In the genomic region with DNA sequence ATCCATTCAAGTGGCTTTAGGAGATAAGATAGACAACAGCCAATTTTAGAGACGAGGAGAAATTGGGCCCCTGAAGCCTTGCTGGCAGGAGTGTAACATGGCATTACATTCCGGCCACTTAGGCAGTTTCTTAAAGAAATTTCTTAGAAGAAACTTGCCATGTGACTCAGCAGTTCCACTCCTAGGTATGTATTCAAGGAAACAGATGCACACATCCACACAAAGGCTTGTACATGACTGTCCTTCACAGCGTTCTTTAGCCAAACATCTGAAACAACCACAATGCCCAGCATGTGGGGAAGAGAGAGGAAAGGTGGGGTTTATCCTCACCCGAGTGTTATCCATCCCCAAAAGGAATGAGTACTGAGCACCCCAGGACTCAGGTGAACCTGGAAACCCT, we compare ENCODE assay signal across 21 cellular contexts.
DNase-seq lines count a peak whose midpoint lies in the region; ATAC-seq and TF ChIP-seq lines count a peak whose summit lies in the region.
"Had no signal": no experiment of that assay in that cellular context is flagged by ENCODE, and none has a peak within 500 bp of the region (broad histone marks: within the 10 kb centered on the region; RNA-seq: fewer than 3 reads in every experiment).

No MANE protein-coding gene starts in this region.

- H3K23ac ChIP-seq in IMR-90 (ENCODE audit: low read depth, low read length) = no peak overlapping the region

- no peak overlapping the region for H2AK9ac ChIP-seq in IMR-90 (replicated peaks; ENCODE audit: low read depth, low read length, poor library complexity)

- H3K18ac ChIP-seq in IMR-90 (ENCODE audit: low read depth, low read length) = no peak overlapping the region

- H3K27me3 Mint-ChIP-seq in CD4-positive, alpha-beta memory T cell = no peaks in the 10 kb centered on the region
- H3K27me3 Mint-ChIP-seq in naive thymus-derived CD4-positive, alpha-beta T cell = no peaks in the 10 kb centered on the region

- H3K9me3 Mint-ChIP-seq in CD4-positive, alpha-beta memory T cell = peaks cover 3 to 26% (median 22%) of the 10 kb centered on the region in 8 donors
- H3K9me3 Mint-ChIP-seq in naive thymus-derived CD4-positive, alpha-beta T cell = peaks cover 5 to 28% (median 21%) of the 10 kb centered on the region in 11 donors

- H3K4ac ChIP-seq in IMR-90 (ENCODE audit: low read depth, low read length) = no peak overlapping the region

- H4K8ac ChIP-seq in IMR-90 (ENCODE audit: low read depth in 2 of 2, low read length in 2 of 2) = no peak overlapping the region

- no peak overlapping the region for H3K4me3 ChIP-seq in CD4-positive, alpha-beta memory T cell (ENCODE audit: low read length in 2 of 2)
- H3K4me3 ChIP-seq in IMR-90 (ENCODE audit: insufficient read depth, low read depth, low read length) = no peak overlapping the region
- H3K4me3 ChIP-seq in adipocyte (ENCODE audit: low read length) = no peak overlapping the region
- no peak overlapping the region for H3K4me3 ChIP-seq in naive thymus-derived CD4-positive, alpha-beta T cell (ENCODE audit: low read length)
- no peak overlapping the region for H3K4me3 ChIP-seq in heart right ventricle
- H3K4me3 ChIP-seq: body of pancreas, dorsolateral prefrontal cortex, lower lobe of right lung, Peyer's patch had no signal

- H4K20me1 ChIP-seq in IMR-90 (ENCODE audit: insufficient read depth, low read length) = no peaks in the 10 kb centered on the region

- DNase-seq in CD4-positive, alpha-beta memory T cell = no peak
- DNase-seq in IMR-90 = peak; percentile 33
- DNase-seq in adipocyte (ENCODE audit: low read depth) = peak; percentile 30
- DNase-seq in naive thymus-derived CD4-positive, alpha-beta T cell = no peak
- DNase-seq in heart right ventricle = no peak
- DNase-seq: AML-193; body of pancreas; immature natural killer cell; NCI-H1092; NCI-H748 treated with DMSO at 0.1 percent for 48 hours; SK-N-SH; stimulated activated CD4-positive, alpha-beta T cell treated with anti-CD3 and anti-CD28 coated beads, Interleukin-4, amount 100 ng/mL, for 4 hours; stimulated activated CD8-positive, alpha-beta memory T cell treated with anti-CD3 and anti-CD28 coated beads, Interleukin-4, amount 100 ng/mL, for 48 hours had no signal

- no peak overlapping the region for H2BK15ac ChIP-seq in IMR-90 (ENCODE audit: low read depth, low read length)

- peaks cover 49% of the 10 kb centered on the region for H3K4me1 ChIP-seq in CD4-positive, alpha-beta memory T cell (ENCODE audit: insufficient read depth, low read length)
- H3K4me1 ChIP-seq in IMR-90 (ENCODE audit: control insufficient read depth, insufficient read depth, low read length) (peaks cover 5% of the 10 kb centered on the region; the same call in 1 of the 2 replicates), adipocyte (ENCODE audit: control insufficient read depth, insufficient read depth, low read length) (peaks cover 19% of the 10 kb centered on the region), heart right ventricle (peaks cover 13 to 30% (median 21%) of the 10 kb centered on the region in 9 donors)
- peaks cover 7 to 30% of the 10 kb centered on the region in 2 donors for H3K4me1 ChIP-seq in naive thymus-derived CD4-positive, alpha-beta T cell (ENCODE audit: control insufficient read depth in 2 of 2, insufficient read depth in 2 of 2, low read length in 2 of 2)
- H3K4me1 ChIP-seq: parathyroid adenoma had no signal

- no CpG with 5 or more reads among the region's 4 CpGs for WGBS in IMR-90 (ENCODE audit: extremely low coverage in 2 of 2, insufficient read length in 1 of 2), 2 experiments
- WGBS in heart right ventricle, 2 donors = 76 to 81% methylated on average over 4 of the region's 4 CpGs

- H2BK120ac ChIP-seq in IMR-90 (ENCODE audit: low read depth, low read length) = no peak overlapping the region

- H3K36me3 ChIP-seq in CD4-positive, alpha-beta memory T cell (ENCODE audit: insufficient read depth, low read length) = no peaks in the 10 kb centered on the region
- H3K36me3 ChIP-seq in IMR-90 (ENCODE audit: control insufficient read depth, insufficient read depth, low read length) (no peaks in the 10 kb centered on the region), adipocyte (ENCODE audit: control insufficient read depth, insufficient read depth, low read length, severe bottlenecking) (no peaks in the 10 kb centered on the region), heart right ventricle (peaks cover 0 to 14% (median 0%) of the 10 kb centered on the region in 9 donors)
- no peaks in the 10 kb centered on the region for H3K36me3 ChIP-seq in naive thymus-derived CD4-positive, alpha-beta T cell (ENCODE audit: control insufficient read depth in 2 of 3, insufficient read depth in 3 of 3, low read length in 3 of 3)
- H3K36me3 ChIP-seq: lower lobe of right lung, Peyer's patch had no signal

- no peak overlapping the region; the same call in 1 of the 2 replicates for H2AK5ac ChIP-seq in IMR-90 (ENCODE audit: low read depth, low read length)

- no peak overlapping the region for H2AFZ ChIP-seq in IMR-90 (replicated peaks; ENCODE audit: low read length, poor library complexity)
- H2AFZ ChIP-seq: parathyroid adenoma had no signal

- peak; percentile 51 for ATAC-seq in IMR-90 (ENCODE audit: low read depth)
- no peak for ATAC-seq in naive thymus-derived CD4-positive, alpha-beta T cell
- no peak for ATAC-seq in GM21723 (IDR thresholded peaks at IDR 0.05; ENCODE audit: unreplicated experiment)
- no peak for ATAC-seq in heart right ventricle
- no peak for ATAC-seq in GM19351 (IDR thresholded peaks at IDR 0.05; ENCODE audit: unreplicated experiment)
- no peak for ATAC-seq in GM19455 (IDR thresholded peaks at IDR 0.05; ENCODE audit: unreplicated experiment)
- ATAC-seq: body of pancreas, esophagus mucosa, lower lobe of right lung had no signal

- peak overlapping the region in 1 of 8 donors; percentile 49 for H3K4me3 Mint-ChIP-seq in CD4-positive, alpha-beta memory T cell
- H3K4me3 Mint-ChIP-seq in naive thymus-derived CD4-positive, alpha-beta T cell = no peak overlapping the region
- H3K4me3 Mint-ChIP-seq: immature natural killer cell had no signal

- TF ChIP-seq POLR2A in IMR-90 (IDR thresholded peaks at IDR 0.05; ENCODE audit: low read depth, low read length) = no peak

- H3K9me3 ChIP-seq in CD4-positive, alpha-beta memory T cell (ENCODE audit: control insufficient read depth in 1 of 2, low read length in 2 of 2) = no peaks in the 10 kb centered on the region
- peaks cover 13% of the 10 kb centered on the region for H3K9me3 ChIP-seq in IMR-90 (ENCODE audit: control insufficient read depth, insufficient read depth, low read length)
- H3K9me3 ChIP-seq in adipocyte (ENCODE audit: control insufficient read depth, low read length) = peaks cover 33% of the 10 kb centered on the region
- H3K9me3 ChIP-seq in naive thymus-derived CD4-positive, alpha-beta T cell (ENCODE audit: control insufficient read depth in 2 of 3, low read length in 3 of 3) = peaks cover 0 to 14% (median 10%) of the 10 kb centered on the region in 3 experiments
- peaks cover 0 to 31% (median 11%) of the 10 kb centered on the region in 11 donors for H3K9me3 ChIP-seq in heart right ventricle

- no peak overlapping the region for H3K56ac ChIP-seq in IMR-90 (ENCODE audit: extremely low read depth, insufficient read depth, low read length)

- in situ Hi-C loops in IMR-90 (cut with MboI; ENCODE audit: low sequenced_read_pairs) = no loop called here

- H3K27ac ChIP-seq in CD4-positive, alpha-beta memory T cell (ENCODE audit: low read depth, low read length) = no peak overlapping the region
- H3K27ac ChIP-seq in IMR-90 (ENCODE audit: insufficient read depth, low read length) (no peak overlapping the region), heart right ventricle (no peak overlapping the region)
- no peak overlapping the region for H3K27ac ChIP-seq in naive thymus-derived CD4-positive, alpha-beta T cell (ENCODE audit: low read depth, low read length)
- H3K27ac ChIP-seq: body of pancreas, dorsolateral prefrontal cortex, lower lobe of right lung, parathyroid adenoma, Peyer's patch had no signal

- intact Hi-C loops in CD4-positive, alpha-beta memory T cell (cut with micrococcal nuclease) = no loop called here
- intact Hi-C loops in IMR-90 (cut with micrococcal nuclease) = no loop called here
- intact Hi-C loops in naive thymus-derived CD4-positive, alpha-beta T cell (cut with micrococcal nuclease) = no loop called here
- intact Hi-C loops in heart right ventricle (cut with DNase I) = no loop called here

- no peak overlapping the region for H2BK20ac ChIP-seq in IMR-90 (ENCODE audit: low read depth, low read length)

- H3K4me1 Mint-ChIP-seq in CD4-positive, alpha-beta memory T cell = peaks cover 34 to 56% (median 45%) of the 10 kb centered on the region in 4 donors
- H3K4me1 Mint-ChIP-seq in naive thymus-derived CD4-positive, alpha-beta T cell = peaks cover 26 to 60% (median 47%) of the 10 kb centered on the region in 7 donors

- no peak overlapping the region for H3K4me2 ChIP-seq in IMR-90 (ENCODE audit: low read depth, low read length)
- H3K4me2 ChIP-seq: SK-N-SH had no signal

- no peak overlapping the region for H4K5ac ChIP-seq in IMR-90 (ENCODE audit: low read depth, low read length)

- H3K9me1 ChIP-seq in IMR-90 (ENCODE audit: insufficient read depth, low read length) = no peaks in the 10 kb centered on the region

- BruUV-seq in IMR-90 (replicated peaks; lab: Mats Ljungman, UMichigan) = no TSS peak

- no peaks in the 10 kb centered on the region for H3K79me1 ChIP-seq in IMR-90 (ENCODE audit: low read depth in 1 of 2, low read length in 2 of 2)

- H3K36me3 Mint-ChIP-seq in CD4-positive, alpha-beta memory T cell = peaks cover 26 to 27% of the 10 kb centered on the region in 2 donors
- H3K36me3 Mint-ChIP-seq in naive thymus-derived CD4-positive, alpha-beta T cell = peaks cover 21 to 32% (median 25%) of the 10 kb centered on the region in 5 donors

- no peak overlapping the region for H3K14ac ChIP-seq in IMR-90 (replicated peaks; ENCODE audit: low read depth, low read length)

- no peak for TF ChIP-seq RAD21 in IMR-90 (IDR thresholded peaks at IDR 0.05; ENCODE audit: low read length)

- no peaks in the 10 kb centered on the region for H3K27me3 ChIP-seq in CD4-positive, alpha-beta memory T cell (ENCODE audit: insufficient read depth, low read length)
- no peaks in the 10 kb centered on the region; the same call in 1 of the 2 replicates for H3K27me3 ChIP-seq in IMR-90 (ENCODE audit: control insufficient read depth, insufficient read depth, low read length)
- H3K27me3 ChIP-seq in adipocyte (replicated peaks; ENCODE audit: control insufficient read depth, insufficient read depth, low read length) = peaks cover 8% of the 10 kb centered on the region
- no peaks in the 10 kb centered on the region for H3K27me3 ChIP-seq in naive thymus-derived CD4-positive, alpha-beta T cell (ENCODE audit: control insufficient read depth in 2 of 2, insufficient read depth in 2 of 2, low read length in 2 of 2)
- H3K27me3 ChIP-seq in heart right ventricle = no peaks in the 10 kb centered on the region
- H3K27me3 ChIP-seq: body of pancreas, Peyer's patch had no signal

- TF ChIP-seq CTCF in IMR-90 (conservative IDR thresholded peaks at IDR 0.05; ENCODE audit: low read depth, low read length) = no peak
- no peak for TF ChIP-seq CTCF in heart right ventricle (IDR thresholded peaks at IDR 0.05)

- POLR2A ChIA-PET in CD4-positive, alpha-beta memory T cell (lab: Charles Lee; ENCODE audit: partially characterized antibody) = no interaction called here
- POLR2A ChIA-PET in IMR-90 (lab: Charles Lee; ENCODE audit: unreplicated experiment) = no interaction called here
- POLR2A ChIA-PET in naive thymus-derived CD4-positive, alpha-beta T cell (lab: Charles Lee) = no interaction called here

- CTCF ChIA-PET in CD4-positive, alpha-beta memory T cell (lab: Charles Lee; ENCODE audit: partially characterized antibody) = no interaction called here
- CTCF ChIA-PET in IMR-90 (lab: Yijun Ruan, JAX) = no interaction called here
- CTCF ChIA-PET in naive thymus-derived CD4-positive, alpha-beta T cell (lab: Charles Lee) = no interaction called here

- no peak overlapping the region for H2BK5ac ChIP-seq in IMR-90 (ENCODE audit: low read depth, low read length, poor library complexity, severe bottlenecking)

- no peak overlapping the region for H3K9ac ChIP-seq in IMR-90 (ENCODE audit: low read depth, low read length)
- no peak overlapping the region for H3K9ac ChIP-seq in adipocyte (ENCODE audit: low read length)
- H3K9ac ChIP-seq: parathyroid adenoma, SK-N-SH had no signal

- dilution Hi-C loops in IMR-90 (cut with HindIII; ENCODE audit: low sequenced_read_pairs, unreplicated experiment) = no loop called here

- no peak overlapping the region for H4K91ac ChIP-seq in IMR-90 (ENCODE audit: insufficient read depth, low read depth, low read length)

- H3K27ac Mint-ChIP-seq in CD4-positive, alpha-beta memory T cell = peak overlapping the region in 6 of 7 donors; percentile 41 to 77 (median 60)
- H3K27ac Mint-ChIP-seq in naive thymus-derived CD4-positive, alpha-beta T cell = peak overlapping the region in 8 of 9 donors; percentile 40 to 95 (median 63)

Comparison
In these comparisons a context has a peak if more than half of its experiments do, and no peak if none do; other contexts are left out.
1. DNase-seq: peak in IMR-90 (single experiment) and adipocyte (single experiment); none in CD4-positive, alpha-beta memory T cell (0 of 5), naive thymus-derived CD4-positive, alpha-beta T cell (0 of 9) and heart right ventricle (0 of 2).